In the genomic region with DNA sequence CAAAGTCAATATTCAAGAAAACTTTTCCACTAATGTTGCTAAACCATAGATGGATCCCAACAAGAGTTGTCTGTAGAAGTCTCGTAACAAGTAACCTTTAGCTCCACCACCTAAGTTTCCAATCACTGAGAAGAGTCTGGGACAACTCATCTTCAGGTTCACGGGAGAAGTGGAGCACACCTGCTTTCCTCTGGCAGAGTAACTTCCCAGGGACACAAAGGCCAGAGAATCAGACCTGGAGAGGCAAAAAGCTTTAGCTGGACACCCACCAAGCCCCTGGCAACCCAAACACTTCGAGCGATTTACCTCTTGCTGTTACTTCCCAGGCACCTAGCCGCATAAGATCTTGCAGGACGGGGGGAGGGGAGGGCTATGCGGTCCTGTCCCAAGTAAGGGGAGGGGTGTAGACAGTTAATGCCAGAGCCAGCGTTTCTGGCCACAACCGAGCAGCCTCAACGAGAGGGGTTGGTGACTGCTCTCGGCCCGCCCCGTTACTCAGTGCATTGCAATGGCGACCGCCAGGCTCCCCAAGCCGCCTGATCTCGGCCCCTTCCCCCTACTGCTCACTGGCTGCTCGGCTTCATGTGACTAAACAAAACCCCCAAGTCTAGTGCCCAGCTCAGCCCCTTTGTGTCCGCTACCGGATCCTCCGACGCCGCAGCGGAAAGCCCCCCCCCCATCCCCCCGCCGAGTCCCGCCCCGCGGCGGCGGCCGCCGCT, we compare ENCODE assay signal across 1 cellular context.
TF ChIP-seq lines count a peak whose summit lies in the region.

No MANE protein-coding gene starts in this region.

TF ChIP-seq in GM12878, 131 proteins besides CTCF, POLR2A, EP300 and RAD21 (continued from another document):
- no peak for TF ChIP-seq ZZZ3 (IDR thresholded peaks at IDR 0.05; ENCODE audit: control insufficient read depth, insufficient read length, low read depth)
- 0 out of 2 replicates have a peak, but pooled peaks have one; percentile 17 for TF ChIP-seq IRF4 (IDR thresholded peaks at IDR 0.05; ENCODE audit: low read depth, low read length)
- TF ChIP-seq, protein P1, sequence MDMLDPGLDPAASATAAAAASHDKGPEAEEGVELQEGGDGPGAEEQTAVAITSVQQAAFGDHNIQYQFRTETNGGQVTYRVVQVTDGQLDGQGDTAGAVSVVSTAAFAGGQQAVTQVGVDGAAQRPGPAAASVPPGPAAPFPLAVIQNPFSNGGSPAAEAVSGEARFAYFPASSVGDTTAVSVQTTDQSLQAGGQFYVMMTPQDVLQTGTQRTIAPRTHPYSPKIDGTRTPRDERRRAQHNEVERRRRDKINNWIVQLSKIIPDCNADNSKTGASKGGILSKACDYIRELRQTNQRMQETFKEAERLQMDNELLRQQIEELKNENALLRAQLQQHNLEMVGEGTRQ (IDR thresholded peaks at IDR 0.05; ENCODE audit: borderline replicate concordance, low read depth, low read length): peak; percentile 75
- TF ChIP-seq GATAD2B (conservative IDR thresholded peaks at IDR 0.05; ENCODE audit: low read depth): no peak
- TF ChIP-seq, protein P2, sequence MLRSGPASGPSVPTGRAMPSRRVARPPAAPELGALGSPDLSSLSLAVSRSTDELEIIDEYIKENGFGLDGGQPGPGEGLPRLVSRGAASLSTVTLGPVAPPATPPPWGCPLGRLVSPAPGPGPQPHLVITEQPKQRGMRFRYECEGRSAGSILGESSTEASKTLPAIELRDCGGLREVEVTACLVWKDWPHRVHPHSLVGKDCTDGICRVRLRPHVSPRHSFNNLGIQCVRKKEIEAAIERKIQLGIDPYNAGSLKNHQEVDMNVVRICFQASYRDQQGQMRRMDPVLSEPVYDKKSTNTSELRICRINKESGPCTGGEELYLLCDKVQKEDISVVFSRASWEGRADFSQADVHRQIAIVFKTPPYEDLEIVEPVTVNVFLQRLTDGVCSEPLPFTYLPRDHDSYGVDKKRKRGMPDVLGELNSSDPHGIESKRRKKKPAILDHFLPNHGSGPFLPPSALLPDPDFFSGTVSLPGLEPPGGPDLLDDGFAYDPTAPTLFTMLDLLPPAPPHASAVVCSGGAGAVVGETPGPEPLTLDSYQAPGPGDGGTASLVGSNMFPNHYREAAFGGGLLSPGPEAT (IDR thresholded peaks at IDR 0.05; ENCODE audit: low read depth): peak; percentile 12; the same call in 1 of the 2 replicates
- peak; percentile 69 for TF ChIP-seq SMAD1 (IDR thresholded peaks at IDR 0.05; ENCODE audit: low read depth, partially characterized antibody)
- TF ChIP-seq POU2F2 (IDR thresholded peaks at IDR 0.05; ENCODE audit: borderline replicate concordance, low read depth, low read length): peak; percentile 52; the same call in 1 of the 3 replicates
- 0 out of 2 replicates have a peak, but pooled peaks have one; percentile 15 for TF ChIP-seq BCL11A (IDR thresholded peaks at IDR 0.05; ENCODE audit: low read depth, low read length)
- TF ChIP-seq, protein P3, sequence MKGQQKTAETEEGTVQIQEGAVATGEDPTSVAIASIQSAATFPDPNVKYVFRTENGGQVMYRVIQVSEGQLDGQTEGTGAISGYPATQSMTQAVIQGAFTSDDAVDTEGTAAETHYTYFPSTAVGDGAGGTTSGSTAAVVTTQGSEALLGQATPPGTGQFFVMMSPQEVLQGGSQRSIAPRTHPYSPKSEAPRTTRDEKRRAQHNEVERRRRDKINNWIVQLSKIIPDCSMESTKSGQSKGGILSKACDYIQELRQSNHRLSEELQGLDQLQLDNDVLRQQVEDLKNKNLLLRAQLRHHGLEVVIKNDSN (IDR thresholded peaks at IDR 0.05; ENCODE audit: borderline replicate concordance, extremely low read length, insufficient read depth, low read depth, low read length): peak; percentile 83
- peak; percentile 88 for TF ChIP-seq RAD51 (IDR thresholded peaks at IDR 0.05)
- TF ChIP-seq, protein P4, sequence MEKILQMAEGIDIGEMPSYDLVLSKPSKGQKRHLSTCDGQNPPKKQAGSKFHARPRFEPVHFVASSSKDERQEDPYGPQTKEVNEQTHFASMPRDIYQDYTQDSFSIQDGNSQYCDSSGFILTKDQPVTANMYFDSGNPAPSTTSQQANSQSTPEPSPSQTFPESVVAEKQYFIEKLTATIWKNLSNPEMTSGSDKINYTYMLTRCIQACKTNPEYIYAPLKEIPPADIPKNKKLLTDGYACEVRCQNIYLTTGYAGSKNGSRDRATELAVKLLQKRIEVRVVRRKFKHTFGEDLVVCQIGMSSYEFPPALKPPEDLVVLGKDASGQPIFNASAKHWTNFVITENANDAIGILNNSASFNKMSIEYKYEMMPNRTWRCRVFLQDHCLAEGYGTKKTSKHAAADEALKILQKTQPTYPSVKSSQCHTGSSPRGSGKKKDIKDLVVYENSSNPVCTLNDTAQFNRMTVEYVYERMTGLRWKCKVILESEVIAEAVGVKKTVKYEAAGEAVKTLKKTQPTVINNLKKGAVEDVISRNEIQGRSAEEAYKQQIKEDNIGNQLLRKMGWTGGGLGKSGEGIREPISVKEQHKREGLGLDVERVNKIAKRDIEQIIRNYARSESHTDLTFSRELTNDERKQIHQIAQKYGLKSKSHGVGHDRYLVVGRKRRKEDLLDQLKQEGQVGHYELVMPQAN (conservative IDR thresholded peaks at IDR 0.05): peak; percentile 22; the same call in 1 of the 2 replicates
- TF ChIP-seq, protein P5, sequence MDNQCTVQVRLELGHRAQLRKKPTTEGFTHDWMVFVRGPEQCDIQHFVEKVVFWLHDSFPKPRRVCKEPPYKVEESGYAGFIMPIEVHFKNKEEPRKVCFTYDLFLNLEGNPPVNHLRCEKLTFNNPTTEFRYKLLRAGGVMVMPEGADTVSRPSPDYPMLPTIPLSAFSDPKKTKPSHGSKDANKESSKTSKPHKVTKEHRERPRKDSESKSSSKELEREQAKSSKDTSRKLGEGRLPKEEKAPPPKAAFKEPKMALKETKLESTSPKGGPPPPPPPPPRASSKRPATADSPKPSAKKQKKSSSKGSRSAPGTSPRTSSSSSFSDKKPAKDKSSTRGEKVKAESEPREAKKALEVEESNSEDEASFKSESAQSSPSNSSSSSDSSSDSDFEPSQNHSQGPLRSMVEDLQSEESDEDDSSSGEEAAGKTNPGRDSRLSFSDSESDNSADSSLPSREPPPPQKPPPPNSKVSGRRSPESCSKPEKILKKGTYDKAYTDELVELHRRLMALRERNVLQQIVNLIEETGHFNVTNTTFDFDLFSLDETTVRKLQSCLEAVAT (IDR thresholded peaks at IDR 0.05): peak; percentile 28
- 0 out of 2 replicates have a peak, but pooled peaks have one; percentile 3 for TF ChIP-seq PML (IDR thresholded peaks at IDR 0.05; ENCODE audit: low read length)
- 0 out of 2 replicates have a peak, but pooled peaks have one; percentile 27 for TF ChIP-seq CHD2 (IDR thresholded peaks at IDR 0.05; ENCODE audit: borderline replicate concordance, low read depth, low read length)
- no peak for TF ChIP-seq TCF12 (IDR thresholded peaks at IDR 0.05; ENCODE audit: low read depth, low read length)
- no peak for TF ChIP-seq MYC (IDR thresholded peaks at IDR 0.05; ENCODE audit: insufficient read depth, insufficient read length, insufficient replicate concordance, low read length, severe bottlenecking)
